2 cellular contexts compared by ENCODE assay signal in genomic region chr10:122157451-122157850, GRCh38.
TF ChIP-seq lines count a peak whose summit lies in the region.

No MANE protein-coding gene starts in this region.

TF ChIP-seq in IMR-90, 13 proteins besides CTCF, POLR2A, EP300 and RAD21 (continued from another document):
- TF ChIP-seq, protein P1, sequence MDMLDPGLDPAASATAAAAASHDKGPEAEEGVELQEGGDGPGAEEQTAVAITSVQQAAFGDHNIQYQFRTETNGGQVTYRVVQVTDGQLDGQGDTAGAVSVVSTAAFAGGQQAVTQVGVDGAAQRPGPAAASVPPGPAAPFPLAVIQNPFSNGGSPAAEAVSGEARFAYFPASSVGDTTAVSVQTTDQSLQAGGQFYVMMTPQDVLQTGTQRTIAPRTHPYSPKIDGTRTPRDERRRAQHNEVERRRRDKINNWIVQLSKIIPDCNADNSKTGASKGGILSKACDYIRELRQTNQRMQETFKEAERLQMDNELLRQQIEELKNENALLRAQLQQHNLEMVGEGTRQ (IDR thresholded peaks at IDR 0.05; ENCODE audit: low read depth, low read length) = no peak
- no peak for TF ChIP-seq CHD1 (IDR thresholded peaks at IDR 0.05; ENCODE audit: low read depth, low read length)
- TF ChIP-seq SMC3 (IDR thresholded peaks at IDR 0.05; ENCODE audit: low read depth, low read length) = no peak
- no peak for TF ChIP-seq MAFK (IDR thresholded peaks at IDR 0.05; ENCODE audit: low read depth, low read length)
- no peak for TF ChIP-seq CEBPB (IDR thresholded peaks at IDR 0.05; ENCODE audit: low read depth, low read length)
- TF ChIP-seq, protein P2, sequence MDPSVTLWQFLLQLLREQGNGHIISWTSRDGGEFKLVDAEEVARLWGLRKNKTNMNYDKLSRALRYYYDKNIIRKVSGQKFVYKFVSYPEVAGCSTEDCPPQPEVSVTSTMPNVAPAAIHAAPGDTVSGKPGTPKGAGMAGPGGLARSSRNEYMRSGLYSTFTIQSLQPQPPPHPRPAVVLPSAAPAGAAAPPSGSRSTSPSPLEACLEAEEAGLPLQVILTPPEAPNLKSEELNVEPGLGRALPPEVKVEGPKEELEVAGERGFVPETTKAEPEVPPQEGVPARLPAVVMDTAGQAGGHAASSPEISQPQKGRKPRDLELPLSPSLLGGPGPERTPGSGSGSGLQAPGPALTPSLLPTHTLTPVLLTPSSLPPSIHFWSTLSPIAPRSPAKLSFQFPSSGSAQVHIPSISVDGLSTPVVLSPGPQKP (IDR thresholded peaks at IDR 0.05; ENCODE audit: borderline replicate concordance, low read depth, low read length) = no peak
- TF ChIP-seq NFE2L2 (IDR thresholded peaks at IDR 0.05; ENCODE audit: low read depth, low read length) = no peak

TF ChIP-seq in endothelial cell of umbilical vein, 7 proteins besides CTCF, POLR2A, EP300 and RAD21 (continued from another document):
- TF ChIP-seq GATA2 (IDR thresholded peaks at IDR 0.05; ENCODE audit: insufficient read depth, insufficient read length, low read depth, low read length) (no peak), MAX (IDR thresholded peaks at IDR 0.05; ENCODE audit: insufficient read depth, insufficient read length) (no peak)
